In the genomic region with DNA sequence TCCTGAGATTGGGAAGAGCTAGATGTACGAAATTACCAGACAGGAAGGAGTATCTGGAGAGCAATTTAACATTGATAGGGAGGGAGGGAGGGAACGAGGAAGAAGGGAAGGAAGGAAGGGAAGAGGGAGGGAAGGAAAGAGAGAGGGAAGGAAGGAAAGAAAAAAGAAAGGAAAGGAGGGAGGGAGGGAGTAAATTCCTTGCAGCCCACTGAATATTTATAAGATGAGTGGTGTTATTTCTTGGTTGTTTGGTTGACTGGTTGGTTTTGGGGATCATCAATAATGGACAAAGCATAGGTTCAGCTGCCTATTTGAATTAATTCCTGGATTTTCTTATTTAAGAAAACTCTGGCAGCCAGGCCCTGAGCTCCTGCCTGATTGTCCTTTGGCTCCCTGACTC, we compare ENCODE assay signal across 1 cellular context.
A peak's percentile ranks its signal among the peaks of the same experiment; 100 is the strongest.
TF ChIP-seq lines count a peak whose summit lies in the region.

No MANE protein-coding gene starts in this region.

TF ChIP-seq in HEK293, 187 proteins besides CTCF, POLR2A, EP300 and RAD21:
- TF ChIP-seq ZNF792 (tag by site-specific recombination; IDR thresholded peaks at IDR 0.05): no peak
- TF ChIP-seq ZNF366 (tag by site-specific recombination; conservative IDR thresholded peaks at IDR 0.05): peak; percentile 42; the same call in 1 of the 2 replicates
